Comparison of ENCODE assay signal across 12 cellular contexts in the genomic region with DNA sequence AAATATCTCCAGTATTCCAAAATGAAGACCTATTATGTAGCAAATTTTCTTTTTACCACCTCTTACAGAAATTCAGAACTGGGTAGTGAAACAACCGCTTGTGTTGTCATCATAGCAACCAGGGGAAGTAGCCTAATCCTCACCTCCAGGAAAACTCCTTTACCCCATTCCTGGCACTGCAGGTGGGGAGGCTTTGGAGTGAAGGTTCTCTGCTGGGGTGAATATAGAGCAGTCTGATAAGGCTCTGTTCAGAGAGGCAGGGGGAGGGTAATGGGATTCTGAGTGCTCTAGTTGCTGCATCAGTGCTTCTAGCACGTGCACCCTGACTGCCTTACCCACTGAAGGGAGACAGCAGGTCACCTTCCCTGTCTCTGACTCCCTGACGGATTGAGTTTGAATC.
DNase-seq lines count a peak whose midpoint lies in the region; ATAC-seq and TF ChIP-seq lines count a peak whose summit lies in the region.
"Had no signal": no experiment of that assay in that cellular context is flagged by ENCODE, and none has a peak within 500 bp of the region (broad histone marks: within the 10 kb centered on the region; RNA-seq: fewer than 3 reads in every experiment).

No MANE protein-coding gene starts in this region.

- H3K4ac ChIP-seq in mesenchymal stem cell (ENCODE audit: low read depth in 1 of 2, low read length in 2 of 2) = no peak overlapping the region

- TF ChIP-seq CTCF in ascending aorta (IDR thresholded peaks at IDR 0.05) (no peak), uterus (IDR thresholded peaks at IDR 0.05) (no peak)

- H3K4me1 ChIP-seq in ascending aorta = peaks cover 0 to 6% of the 10 kb centered on the region in 2 donors
- H3K4me1 ChIP-seq in mesenchymal stem cell (ENCODE audit: control insufficient read depth, insufficient read depth, low read depth, low read length) = no peaks in the 10 kb centered on the region
- no peaks in the 10 kb centered on the region for H3K4me1 ChIP-seq in uterus

- H3K14ac ChIP-seq in mesenchymal stem cell (ENCODE audit: low read length in 2 of 2) = no peak overlapping the region

- no peak overlapping the region for H3K9ac ChIP-seq in mesenchymal stem cell (ENCODE audit: low read length)

- H3K27ac ChIP-seq in ascending aorta = peak overlapping the region; percentile 14 to 33
- H3K27ac ChIP-seq in mesenchymal stem cell (ENCODE audit: low read length, poor library complexity, severe bottlenecking) = peak overlapping the region; percentile 95
- H3K27ac ChIP-seq in uterus = no peak overlapping the region
- H3K27ac ChIP-seq: neutrophil had no signal

- H2AK5ac ChIP-seq in mesenchymal stem cell (ENCODE audit: low read length, severe bottlenecking) = no peak overlapping the region

- H3K4me3 ChIP-seq in ascending aorta (no peak overlapping the region), mesenchymal stem cell (ENCODE audit: insufficient read depth in 1 of 2, low read depth in 1 of 2, low read length in 2 of 2) (no peak overlapping the region), uterus (no peak overlapping the region)

- ATAC-seq in GM18511 (IDR thresholded peaks at IDR 0.05; ENCODE audit: unreplicated experiment) = peak; percentile 38
- peak; percentile 61 for ATAC-seq in HG02642 (IDR thresholded peaks at IDR 0.05; ENCODE audit: poor library complexity, unreplicated experiment)
- ATAC-seq: left colon had no signal

- H3K27me3 ChIP-seq in ascending aorta (no peaks in the 10 kb centered on the region), mesenchymal stem cell (ENCODE audit: control insufficient read depth in 1 of 2, insufficient read depth in 1 of 2, low read length in 2 of 2) (no peaks in the 10 kb centered on the region), uterus (no peaks in the 10 kb centered on the region)
- H3K27me3 ChIP-seq: neutrophil had no signal

- H3K9me3 ChIP-seq in ascending aorta (no peaks in the 10 kb centered on the region), mesenchymal stem cell (ENCODE audit: control insufficient read depth, low read length) (no peaks in the 10 kb centered on the region), uterus (no peaks in the 10 kb centered on the region)
- H3K9me3 ChIP-seq: neutrophil had no signal

- H2BK15ac ChIP-seq in mesenchymal stem cell (ENCODE audit: low read depth, poor library complexity, severe bottlenecking) = no peak overlapping the region

- no peak for DNase-seq in ascending aorta (ENCODE audit: low spot score in 2 of 2)
- DNase-seq in mesenchymal stem cell = no peak
- no peak for DNase-seq in HT-29 (ENCODE audit: low spot score)
- DNase-seq in HK-2 (ENCODE audit: unreplicated experiment) = no peak
- no peak for DNase-seq in uterus
- DNase-seq in NOMO-1 treated with DMSO at 0.1 percent for 48 hours (lab: John Stamatoyannopoulos, UW; ENCODE audit: unreplicated experiment) = no peak
- DNase-seq: AML-193, left colon, NCI-H510A treated with DMSO at 0.1 percent for 48 hours had no signal

- peaks cover 9% of the 10 kb centered on the region for H3K79me1 ChIP-seq in mesenchymal stem cell (replicated peaks; ENCODE audit: low read length, poor library complexity, severe bottlenecking)

- H3K4me2 ChIP-seq in mesenchymal stem cell (ENCODE audit: low read length, poor library complexity, severe bottlenecking) = peak overlapping the region; percentile 6

- H3K36me3 ChIP-seq in ascending aorta (peaks cover 3 to 24% of the 10 kb centered on the region in 2 donors), mesenchymal stem cell (ENCODE audit: control insufficient read depth in 1 of 2, insufficient read depth in 2 of 2, low read depth in 1 of 2, low read length in 2 of 2) (peaks cover 3 to 24% of the 10 kb centered on the region in 2 experiments), uterus (peaks cover 0 to 4% of the 10 kb centered on the region in 2 donors)

- intact Hi-C loops in ascending aorta (cut with DNase I) (no loop called here), uterus (cut with DNase I; ENCODE audit: low total_unique reads) (no loop called here)

- no peak overlapping the region for H2BK5ac ChIP-seq in mesenchymal stem cell (ENCODE audit: low read depth, low read length, poor library complexity, severe bottlenecking)

- H2BK12ac ChIP-seq in mesenchymal stem cell (ENCODE audit: low read length in 2 of 2) = no peak overlapping the region

- no peak overlapping the region for H4K8ac ChIP-seq in mesenchymal stem cell (ENCODE audit: low read length)

- no peak overlapping the region for H3K18ac ChIP-seq in mesenchymal stem cell (ENCODE audit: low read depth in 1 of 2, low read length in 2 of 2)

- H2AFZ ChIP-seq in mesenchymal stem cell (ENCODE audit: low read depth, low read length) = no peak overlapping the region

- no peak overlapping the region for H3K23ac ChIP-seq in mesenchymal stem cell (ENCODE audit: low read length in 2 of 2)

- no peak for TF ChIP-seq POLR2A in uterus (IDR thresholded peaks at IDR 0.05)

- no peak overlapping the region for H2BK120ac ChIP-seq in mesenchymal stem cell (ENCODE audit: low read depth, low read length)

- H4K91ac ChIP-seq in mesenchymal stem cell (ENCODE audit: low read length) = no peak overlapping the region

- 81% methylated on average over 2 of the region's 3 CpGs for WGBS in mesenchymal stem cell

Comparison
In these comparisons a context has a peak if more than half of its experiments do, and no peak if none do; other contexts are left out.
1. H3K27ac ChIP-seq: peak in ascending aorta (2 of 2) and mesenchymal stem cell (single experiment); none in uterus (0 of 2).